ENCODE assay signal across 13 cellular contexts in genomic region chr1:56573311-56573710, GRCh38. TPM values are rescaled to one million over a fixed set of nuclear protein-coding genes. Genes with fewer than 3 reads are reported as not detected.
DNase-seq lines count a peak whose midpoint lies in the region; ATAC-seq, FAIRE-seq and TF ChIP-seq lines count a peak whose summit lies in the region.
"Had no signal": no experiment of that assay in that cellular context is flagged by ENCODE, and none has a peak within 500 bp of the region (broad histone marks: within the 10 kb centered on the region; RNA-seq: fewer than 3 reads in every experiment).

No MANE protein-coding gene starts in this region.

- no peaks in the 10 kb centered on the region for H3K27me3 ChIP-seq in heart right ventricle
- H3K27me3 ChIP-seq in endodermal cell (ENCODE audit: control insufficient read depth, insufficient read depth, low read length, poor library complexity, severe bottlenecking) = no peaks in the 10 kb centered on the region
- H3K27me3 ChIP-seq in neutrophil = no peaks in the 10 kb centered on the region
- no peaks in the 10 kb centered on the region for H3K27me3 ChIP-seq in aorta (ENCODE audit: control insufficient read depth in 1 of 2, insufficient read depth in 2 of 2, low read length in 1 of 2)

- peak overlapping the region; percentile 4 to 99 (median 53) for H3K27ac ChIP-seq in heart right ventricle
- H3K27ac ChIP-seq in endodermal cell (ENCODE audit: low read depth, low read length) = no peak overlapping the region
- H3K27ac ChIP-seq in neutrophil = peak overlapping the region; percentile 7
- H3K27ac ChIP-seq in aorta (ENCODE audit: low read depth in 1 of 2, low read length in 2 of 2) = no peak overlapping the region
- H3K27ac ChIP-seq: epithelial cell of prostate had no signal

- no peak overlapping the region for H3K4me3 Mint-ChIP-seq in endodermal cell

- intact Hi-C loops in heart right ventricle (cut with DNase I) (loop anchor here in 9 of 10 donors (5.0 to 10.0 kb wide), 12 partner anchors 36 to 869 kb away; no protein-coding TSS in a partner anchor), Right ventricle myocardium inferior (cut with DNase I) (loop anchor here (10.0 kb wide), 2 partner anchors 129 to 509 kb away; no protein-coding TSS in a partner anchor), aorta (cut with DNase I) (loop anchor here in 1 of 2 donors (10.0 kb wide), 3 partner anchors 159 to 1069 kb away; no protein-coding TSS in a partner anchor)

- H3K36me3 Mint-ChIP-seq in endodermal cell (ENCODE audit: low read depth) = peaks cover 19% of the 10 kb centered on the region
- H3K36me3 Mint-ChIP-seq: naive thymus-derived CD4-positive, alpha-beta T cell had no signal

- peaks cover 61% of the 10 kb centered on the region for H3K4me1 Mint-ChIP-seq in endodermal cell

- H3K9me3 ChIP-seq in heart right ventricle (no peaks in the 10 kb centered on the region), endodermal cell (ENCODE audit: control insufficient read depth, low read length) (no peaks in the 10 kb centered on the region), neutrophil (no peaks in the 10 kb centered on the region), aorta (ENCODE audit: control insufficient read depth, low read length) (no peaks in the 10 kb centered on the region)

- H3K4me1 ChIP-seq in heart right ventricle (peaks cover 3 to 86% (median 70%) of the 10 kb centered on the region in 9 donors), endodermal cell (ENCODE audit: control insufficient read depth, insufficient read depth, low read length) (peaks cover 5% of the 10 kb centered on the region), neutrophil (ENCODE audit: control insufficient read depth in 1 of 2, insufficient read depth in 1 of 2, low read depth in 1 of 2, low read length in 1 of 2) (peaks cover 54 to 59% of the 10 kb centered on the region in 2 experiments), aorta (ENCODE audit: control insufficient read depth in 1 of 2, insufficient read depth in 2 of 2, low read length in 2 of 2) (peaks cover 4 to 27% of the 10 kb centered on the region in 2 donors)

- no peak for FAIRE-seq in GM12892 (lab: Jason Lieb, UNC)
- FAIRE-seq: TTC549 had no signal

- H3K27ac Mint-ChIP-seq in endodermal cell = peak overlapping the region; percentile 66
- H3K27ac Mint-ChIP-seq: naive thymus-derived CD4-positive, alpha-beta T cell had no signal

- H3K9me3 Mint-ChIP-seq in endodermal cell = no peaks in the 10 kb centered on the region

- no peaks in the 10 kb centered on the region for H3K27me3 Mint-ChIP-seq in endodermal cell (ENCODE audit: insufficient read depth)

- H3K36me3 ChIP-seq in heart right ventricle (no peaks in the 10 kb centered on the region), endodermal cell (ENCODE audit: control insufficient read depth, insufficient read depth, low read length) (no peaks in the 10 kb centered on the region), neutrophil (no peaks in the 10 kb centered on the region), aorta (ENCODE audit: control insufficient read depth in 1 of 2, insufficient read depth in 2 of 2, low read length in 1 of 2) (no peaks in the 10 kb centered on the region)

- DNase-seq in heart right ventricle (peak in 1 of 2 donors; percentile 47), Right ventricle myocardium inferior (ENCODE audit: missing footprints) (no peak), endodermal cell (no peak), aorta (no peak), NCI-H510A treated with DMSO at 0.1 percent for 48 hours (lab: John Stamatoyannopoulos, UW) (no peak), GM12892 (ENCODE audit: insufficient read length) (no peak)
- DNase-seq: naive thymus-derived CD4-positive, alpha-beta T cell; NCI-H1436 treated with DMSO at 0.1 percent for 48 hours; stimulated activated naive CD8-positive, alpha-beta T cell treated with anti-CD3 and anti-CD28 coated beads, Interleukin-15, Interleukin-2, amounts not matched to agents 100 U/mL and 50 U/mL, for 24 hours had no signal

- H3K9ac ChIP-seq in endodermal cell (ENCODE audit: extremely low read depth, low read length, poor library complexity, severe bottlenecking) = no peak overlapping the region

- no peak for TF ChIP-seq CTCF in heart right ventricle (IDR thresholded peaks at IDR 0.05)
- no peak for TF ChIP-seq CTCF in endodermal cell (conservative IDR thresholded peaks at IDR 0.05)
- no peak for TF ChIP-seq CTCF in neutrophil (IDR thresholded peaks at IDR 0.05)

- no peak for TF ChIP-seq POLR2A in GM12892 (IDR thresholded peaks at IDR 0.05; ENCODE audit: low read depth, low read length)

- ATAC-seq in heart right ventricle (no peak), Right ventricle myocardium inferior (no peak), aorta (ENCODE audit: low FRiP score) (no peak), HG02938 (IDR thresholded peaks at IDR 0.05; ENCODE audit: unreplicated experiment) (no peak)
- ATAC-seq: naive thymus-derived CD4-positive, alpha-beta T cell; stimulated activated naive CD8-positive, alpha-beta T cell treated with anti-CD3 and anti-CD28 coated beads, Interleukin-15, Interleukin-2, amounts not matched to agents 100 U/mL and 50 U/mL, for 24 hours had no signal

- WGBS in heart right ventricle, 2 donors = 18 to 22% methylated on average over 4 of the region's 4 CpGs
- 93 to 96% methylated on average over 2 to 4 of the region's 4 CpGs for WGBS in endodermal cell (ENCODE audit: insufficient coverage in 1 of 2, insufficient read length in 1 of 2), 2 experiments
- WGBS in aorta, 2 donors = 17 to 18% methylated on average over 4 of the region's 4 CpGs

- H3K4me3 ChIP-seq in heart right ventricle = peak overlapping the region in 7 of 10 donors; percentile 1 to 98 (median 31)
- H3K4me3 ChIP-seq in endodermal cell (ENCODE audit: low read length) = no peak overlapping the region
- H3K4me3 ChIP-seq in neutrophil (ENCODE audit: low read depth in 1 of 2, low read length in 1 of 2) = no peak overlapping the region
- peak overlapping the region; percentile 14 to 34 for H3K4me3 ChIP-seq in aorta (ENCODE audit: low read length in 2 of 2)

RNA-seq across cellular contexts. Expression of gene PLPP3, which starts 6.1 kb away (rescaled TPM):
- 100 to 1,000 TPM in 2 of 10 donors, 10 to 100 TPM in 8; 59.4 to 136 (median 81.4) TPM for total RNA-seq in heart right ventricle
- polyA plus RNA-seq in heart right ventricle = 10 to 100 TPM; 16.2 to 61.2 TPM
- 143 TPM for total RNA-seq in Right ventricle myocardium inferior
- total RNA-seq in endodermal cell = 10 to 100 TPM; 39.2 to 55.2 TPM
- 45.8 TPM for polyA plus RNA-seq in endodermal cell (2013, experiment 1 of 2)
- 38.6 TPM for polyA plus RNA-seq in endodermal cell (2013, experiment 2 of 2)
- total RNA-seq in aorta = 100 to 1,000 TPM in 1 of 2 donors, 10 to 100 TPM in 1; 76.2 to 112 TPM
- 100 to 1,000 TPM in 1 of 2 donors, 10 to 100 TPM in 1; 19.0 to 114 TPM for polyA plus RNA-seq in aorta
- polyA plus RNA-seq in GM12892 (2012; ENCODE audit: missing spikeins) = 0.36 TPM
- polyA plus RNA-seq: naive thymus-derived CD4-positive, alpha-beta T cell had no signal

Comparison
In these comparisons a context has a peak if more than half of its experiments do, and no peak if none do; other contexts are left out.
1. H3K27ac ChIP-seq: peak in heart right ventricle (10 of 10) and neutrophil (single experiment); none in endodermal cell (single experiment) and aorta (0 of 2).
2. H3K4me3 ChIP-seq: peak in heart right ventricle (7 of 10) and aorta (2 of 2); none in endodermal cell (single experiment) and neutrophil (0 of 2).